Comparison of ENCODE assay signal across 8 cellular contexts in the genomic region with DNA sequence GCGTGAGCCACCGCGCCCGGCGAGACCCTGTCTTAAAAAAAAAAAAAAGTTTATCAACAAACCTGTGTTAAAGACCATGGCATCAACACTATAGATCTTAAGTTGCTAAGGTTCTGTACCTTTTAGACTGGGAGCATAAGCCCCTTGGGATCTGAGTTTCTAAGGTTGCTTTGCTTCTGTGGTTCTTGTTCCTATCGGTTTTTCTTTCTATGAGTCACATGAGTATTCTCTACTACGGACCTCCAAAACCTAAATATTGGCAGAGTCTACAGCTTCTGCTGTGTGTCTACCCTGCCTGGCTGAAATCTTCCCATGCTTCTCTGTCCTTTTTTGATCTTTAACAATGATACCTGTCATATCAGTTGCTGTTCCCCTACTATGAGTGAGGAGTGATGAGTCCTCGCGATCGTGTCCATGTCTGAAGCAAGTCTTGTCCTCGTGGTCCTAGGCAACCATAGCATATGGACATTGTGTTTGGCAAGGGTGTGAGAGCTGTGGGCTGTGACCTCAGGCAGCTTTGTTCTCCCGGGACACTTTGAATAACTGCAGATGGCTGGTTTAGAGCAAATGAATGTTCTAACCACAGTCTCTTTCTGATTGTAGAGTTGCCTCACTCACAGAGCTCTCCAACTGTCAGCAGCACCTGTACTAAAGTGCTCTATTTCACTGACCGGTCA. TPM values are rescaled to one million over a fixed set of nuclear protein-coding genes. Genes with fewer than 3 reads are reported as not detected.
DNase-seq lines count a peak whose midpoint lies in the region; ATAC-seq and TF ChIP-seq lines count a peak whose summit lies in the region.

No MANE protein-coding gene starts in this region.

- H3K4me1 Mint-ChIP-seq in activated naive CD8-positive, alpha-beta T cell treated with anti-CD3 and anti-CD28 coated beads for 36 hours, result no peaks in the 10 kb centered on the region

- no peaks in the 10 kb centered on the region for H3K9me3 ChIP-seq in BLaER1 treated with 17β-estradiol and CSF1 and Interleukin-3, amounts not matched to agents 10 nM and 100 nM (replicated peaks in 1 of 11)

- H3K36me3 Mint-ChIP-seq in activated naive CD8-positive, alpha-beta T cell treated with anti-CD3 and anti-CD28 coated beads for 36 hours, result no peaks in the 10 kb centered on the region

- H3K9ac ChIP-seq in BLaER1 treated with 17β-estradiol and CSF1 and Interleukin-3, amounts not matched to agents 10 nM and 100 nM, result no peak overlapping the region

- DNase-seq in fibroblast of villous mesenchyme (ENCODE audit: low read depth) (peak; percentile 59), GOT3 (lab: John Stamatoyannopoulos, UW) (no peak), NCI-H526 treated with DMSO at 0.1 percent for 48 hours (lab: John Stamatoyannopoulos, UW) (no peak), AML-193 (lab: John Stamatoyannopoulos, UW) (no peak)
- DNase-seq in activated naive CD8-positive, alpha-beta T cell treated with anti-CD3 and anti-CD28 coated beads for 36 hours, result no peak

- H3K4me3 Mint-ChIP-seq in activated naive CD8-positive, alpha-beta T cell treated with anti-CD3 and anti-CD28 coated beads for 36 hours, result no peak overlapping the region

- peaks cover 0 to 12% (median 10%) of the 10 kb centered on the region in 10 experiments; a peak in 11 of 20 replicates for H3K4me1 ChIP-seq in BLaER1 treated with 17β-estradiol and CSF1 and Interleukin-3, amounts not matched to agents 10 nM and 100 nM

- H3K27me3 Mint-ChIP-seq in activated naive CD8-positive, alpha-beta T cell treated with anti-CD3 and anti-CD28 coated beads for 36 hours, result no peaks in the 10 kb centered on the region

- H3K27me3 ChIP-seq in BLaER1 treated with 17β-estradiol and CSF1 and Interleukin-3, amounts not matched to agents 10 nM and 100 nM, result no peaks in the 10 kb centered on the region

- H3K27ac ChIP-seq in BLaER1 treated with 17β-estradiol and CSF1 and Interleukin-3, amounts not matched to agents 10 nM and 100 nM, result peak overlapping the region in 1 of 11 experiments; percentile 39; a peak in 2 of 22 replicates

- no peak for TF ChIP-seq CTCF in fibroblast of villous mesenchyme (IDR thresholded peaks at IDR 0.05; ENCODE audit: insufficient read depth, low read depth, low read length)

- H4K20me1 ChIP-seq in BLaER1 treated with 17β-estradiol and CSF1 and Interleukin-3, amounts not matched to agents 10 nM and 100 nM, result no peaks in the 10 kb centered on the region

- no peak overlapping the region for H3K4me3 ChIP-seq in BLaER1 treated with 17β-estradiol and CSF1 and Interleukin-3, amounts not matched to agents 10 nM and 100 nM
- no peak overlapping the region for H3K4me3 ChIP-seq in fibroblast of villous mesenchyme (ENCODE audit: low read depth, low read length)

- ATAC-seq in GM21367 (IDR thresholded peaks at IDR 0.05; ENCODE audit: unreplicated experiment), result peak; percentile 79
- peak; percentile 59 for ATAC-seq in HG03469 (IDR thresholded peaks at IDR 0.05; ENCODE audit: unreplicated experiment)

- no peaks in the 10 kb centered on the region for H3K9me3 Mint-ChIP-seq in activated naive CD8-positive, alpha-beta T cell treated with anti-CD3 and anti-CD28 coated beads for 36 hours

- no peaks in the 10 kb centered on the region for H3K36me3 ChIP-seq in BLaER1 treated with 17β-estradiol and CSF1 and Interleukin-3, amounts not matched to agents 10 nM and 100 nM

- no peak overlapping the region for H3K27ac Mint-ChIP-seq in activated naive CD8-positive, alpha-beta T cell treated with anti-CD3 and anti-CD28 coated beads for 36 hours

- H3K4me2 ChIP-seq in BLaER1 treated with 17β-estradiol and CSF1 and Interleukin-3, amounts not matched to agents 10 nM and 100 nM, result peak overlapping the region in 8 of 11 experiments; percentile 12 to 56 (median 20); a peak in 12 of 22 replicates

RNA-seq across cellular contexts. Expression of a gene that starts 9.0 kb away (rescaled TPM):
- 49.6 and 56.6 TPM in 2 replicates for total RNA-seq in fibroblast of villous mesenchyme
- 10 to 100 TPM; 71.7 to 76.2 TPM for total RNA-seq in activated naive CD8-positive, alpha-beta T cell treated with anti-CD3 and anti-CD28 coated beads for 36 hours

RNA-seq across cellular contexts. Expression of a gene that starts 57.6 kb away (rescaled TPM):
- total RNA-seq in fibroblast of villous mesenchyme, result 1.3 and 2.6 TPM in 2 replicates
- under 1 TPM; 0.32 to 0.82 TPM for total RNA-seq in activated naive CD8-positive, alpha-beta T cell treated with anti-CD3 and anti-CD28 coated beads for 36 hours

RNA-seq across cellular contexts. Expression of a gene that starts 57.9 kb away (rescaled TPM):
- total RNA-seq in fibroblast of villous mesenchyme, result 20.6 and 30.7 TPM in 2 replicates
- total RNA-seq in activated naive CD8-positive, alpha-beta T cell treated with anti-CD3 and anti-CD28 coated beads for 36 hours, result 10 to 100 TPM; 28.5 to 31.7 TPM
